20 cellular contexts compared by ENCODE assay signal in genomic region chr6:133353061-133353460, GRCh38.
"Had no signal": no experiment of that assay in that cellular context is flagged by ENCODE, and none has a peak within 500 bp of the region (broad histone marks: within the 10 kb centered on the region; RNA-seq: fewer than 3 reads in every experiment).

No MANE protein-coding gene starts in this region.

- DNase-seq: colonic mucosa; cortex of kidney; effector CD8-positive, alpha-beta T cell; effector memory CD8-positive, alpha-beta T cell; endodermal cell; erythroblast; esophagus squamous epithelium; foreskin fibroblast; glutamatergic neuron; head of caudate nucleus; heart right ventricle; hippocampal formation; left cardiac atrium; left lung; lower lobe of right lung; mesenchymal stem cell; mucosa of descending colon; naive B cell had no signal

- H3K4me3 ChIP-seq: colonic mucosa, esophagus squamous epithelium, heart right ventricle, left lung, lower lobe of right lung, mucosa of descending colon had no signal

- H3K9me3 ChIP-seq: colonic mucosa, esophagus squamous epithelium, heart right ventricle, left lung, lower lobe of right lung, mucosa of descending colon had no signal

- H3K4me1 ChIP-seq: colonic mucosa, esophagus squamous epithelium, left lung, lower lobe of right lung had no signal

- H3K27ac ChIP-seq: colonic mucosa, epithelial cell of prostate, esophagus squamous epithelium, heart right ventricle, left lung, lower lobe of right lung had no signal

- H3K36me3 ChIP-seq: colonic mucosa, esophagus squamous epithelium, heart right ventricle, left lung, lower lobe of right lung had no signal

- H3K27me3 ChIP-seq: colonic mucosa, esophagus squamous epithelium, heart right ventricle, left lung had no signal

- ATAC-seq: effector memory CD8-positive, alpha-beta T cell; esophagus mucosa; left cardiac atrium; mucosa of descending colon had no signal
